In genomic region chr20:1299522-1299921, GRCh38 we compare ENCODE assay signal across 8 cellular contexts. TPM values are rescaled to one million over a fixed set of nuclear protein-coding genes. Genes with fewer than 3 reads are reported as not detected.
DNase-seq lines count a peak whose midpoint lies in the region; ATAC-seq and TF ChIP-seq lines count a peak whose summit lies in the region.

No MANE protein-coding gene starts in this region.

- POLR2A ChIA-PET in activated CD4-positive, alpha-beta memory T cell treated with anti-CD3 and anti-CD28 coated beads, Interleukin-2, amount 10 ng/mL, durations not matched to agents 7 days and 5 days (lab: Charles Lee) = interaction anchor here (2.1 kb wide), 1 partner anchor 13 kb away, joined by 7 read pairs; no protein-coding TSS in a partner anchor

- H3K9me3 Mint-ChIP-seq in natural killer cell treated with Interleukin-12 subunit alpha and Interleukin-12 subunit beta and Interleukin-15 and Interleukin-18, amount 100 ng/mL, for 72 hours = no peaks in the 10 kb centered on the region
- H3K9me3 Mint-ChIP-seq in natural killer cell = no peaks in the 10 kb centered on the region
- no peaks in the 10 kb centered on the region for H3K9me3 Mint-ChIP-seq in activated CD4-positive, alpha-beta memory T cell treated with anti-CD3 and anti-CD28 coated beads, Interleukin-2, amount 10 ng/mL, durations not matched to agents 7 days and 5 days

- DNase-seq in natural killer cell treated with Interleukin-12 subunit alpha and Interleukin-12 subunit beta and Interleukin-15 and Interleukin-18, amount 100 ng/mL, for 72 hours (ENCODE audit: low spot score) = peak; percentile 47
- no peak for DNase-seq in natural killer cell
- peak; percentile 47 for DNase-seq in activated CD4-positive, alpha-beta memory T cell treated with anti-CD3 and anti-CD28 coated beads, Interleukin-2, amount 10 ng/mL, durations not matched to agents 7 days and 5 days
- peak; percentile 68 for DNase-seq in iPS-NIHi7 (ENCODE audit: extremely low spot score)
- no peak for DNase-seq in NCI-H2227 treated with DMSO at 0.1 percent for 48 hours (lab: John Stamatoyannopoulos, UW)
- no peak for DNase-seq in CD1c-positive myeloid dendritic cell (ENCODE audit: extremely low spot score)

- no peak for TF ChIP-seq CTCF in natural killer cell (IDR thresholded peaks at IDR 0.05)

- no peak overlapping the region for H3K27ac Mint-ChIP-seq in natural killer cell treated with Interleukin-12 subunit alpha and Interleukin-12 subunit beta and Interleukin-15 and Interleukin-18, amount 100 ng/mL, for 72 hours
- H3K27ac Mint-ChIP-seq in natural killer cell = no peak overlapping the region
- H3K27ac Mint-ChIP-seq in activated CD4-positive, alpha-beta memory T cell treated with anti-CD3 and anti-CD28 coated beads, Interleukin-2, amount 10 ng/mL, durations not matched to agents 7 days and 5 days = no peak overlapping the region

- H3K4me3 Mint-ChIP-seq in natural killer cell treated with Interleukin-12 subunit alpha and Interleukin-12 subunit beta and Interleukin-15 and Interleukin-18, amount 100 ng/mL, for 72 hours = no peak overlapping the region
- H3K4me3 Mint-ChIP-seq in natural killer cell = no peak overlapping the region
- H3K4me3 Mint-ChIP-seq in activated CD4-positive, alpha-beta memory T cell treated with anti-CD3 and anti-CD28 coated beads, Interleukin-2, amount 10 ng/mL, durations not matched to agents 7 days and 5 days = no peak overlapping the region

- CTCF ChIA-PET in activated CD4-positive, alpha-beta memory T cell treated with anti-CD3 and anti-CD28 coated beads, Interleukin-2, amount 10 ng/mL, durations not matched to agents 7 days and 5 days (lab: Charles Lee) = no interaction called here

- intact Hi-C loops in natural killer cell (cut with micrococcal nuclease) = no loop called here

- H3K27me3 Mint-ChIP-seq in natural killer cell treated with Interleukin-12 subunit alpha and Interleukin-12 subunit beta and Interleukin-15 and Interleukin-18, amount 100 ng/mL, for 72 hours = no peaks in the 10 kb centered on the region
- H3K27me3 Mint-ChIP-seq in natural killer cell (ENCODE audit: low read depth in 2 of 2) = peaks cover 0 to 2% of the 10 kb centered on the region in 2 donors
- H3K27me3 Mint-ChIP-seq in activated CD4-positive, alpha-beta memory T cell treated with anti-CD3 and anti-CD28 coated beads, Interleukin-2, amount 10 ng/mL, durations not matched to agents 7 days and 5 days = no peaks in the 10 kb centered on the region

- H3K36me3 Mint-ChIP-seq in natural killer cell treated with Interleukin-12 subunit alpha and Interleukin-12 subunit beta and Interleukin-15 and Interleukin-18, amount 100 ng/mL, for 72 hours = no peaks in the 10 kb centered on the region
- H3K36me3 Mint-ChIP-seq in natural killer cell = no peaks in the 10 kb centered on the region
- no peaks in the 10 kb centered on the region for H3K36me3 Mint-ChIP-seq in activated CD4-positive, alpha-beta memory T cell treated with anti-CD3 and anti-CD28 coated beads, Interleukin-2, amount 10 ng/mL, durations not matched to agents 7 days and 5 days (ENCODE audit: low read depth)

- peaks cover 6 to 9% of the 10 kb centered on the region in 2 donors for H3K4me1 Mint-ChIP-seq in natural killer cell treated with Interleukin-12 subunit alpha and Interleukin-12 subunit beta and Interleukin-15 and Interleukin-18, amount 100 ng/mL, for 72 hours (ENCODE audit: low read depth in 2 of 2)
- peaks cover 7% of the 10 kb centered on the region in 2 donors for H3K4me1 Mint-ChIP-seq in natural killer cell
- peaks cover 21% of the 10 kb centered on the region for H3K4me1 Mint-ChIP-seq in activated CD4-positive, alpha-beta memory T cell treated with anti-CD3 and anti-CD28 coated beads, Interleukin-2, amount 10 ng/mL, durations not matched to agents 7 days and 5 days

- ATAC-seq in natural killer cell treated with Interleukin-12 subunit alpha and Interleukin-12 subunit beta and Interleukin-15 and Interleukin-18, amount 100 ng/mL, for 72 hours = no peak
- ATAC-seq in natural killer cell = no peak
- no peak for ATAC-seq in HG03460 (IDR thresholded peaks at IDR 0.05; ENCODE audit: unreplicated experiment)
- no peak for ATAC-seq in GM21447 (IDR thresholded peaks at IDR 0.05; ENCODE audit: unreplicated experiment)

RNA-seq across cellular contexts. Expression of gene SDCBP2, which starts 29.4 kb away (rescaled TPM):
- total RNA-seq in natural killer cell treated with Interleukin-12 subunit alpha and Interleukin-12 subunit beta and Interleukin-15 and Interleukin-18, amount 100 ng/mL, for 72 hours = 1 to 10 TPM in 1 of 2 donors, under 1 TPM in 1; 0.89 to 1.5 TPM
- total RNA-seq in natural killer cell = 1 to 10 TPM; 2.0 to 2.7 (median 2.6) TPM
- total RNA-seq in activated CD4-positive, alpha-beta memory T cell treated with anti-CD3 and anti-CD28 coated beads, Interleukin-2, amount 10 ng/mL, durations not matched to agents 7 days and 5 days = 1 to 10 TPM; 3.1 to 3.2 TPM

RNA-seq across cellular contexts. Expression of gene SNPH, which starts 33.4 kb away (rescaled TPM):
- 1 to 10 TPM; 1.5 to 1.9 TPM for total RNA-seq in natural killer cell treated with Interleukin-12 subunit alpha and Interleukin-12 subunit beta and Interleukin-15 and Interleukin-18, amount 100 ng/mL, for 72 hours
- total RNA-seq in natural killer cell = 1 to 10 TPM; 3.1 to 5.9 (median 5.8) TPM
- total RNA-seq in activated CD4-positive, alpha-beta memory T cell treated with anti-CD3 and anti-CD28 coated beads, Interleukin-2, amount 10 ng/mL, durations not matched to agents 7 days and 5 days = 1 to 10 TPM; 2.9 to 3.0 TPM

Comparison
In these comparisons a context has a peak if more than half of its experiments do, and no peak if none do; other contexts are left out.
1. DNase-seq: peak in natural killer cell treated with Interleukin-12 subunit alpha and Interleukin-12 subunit beta and Interleukin-15 and Interleukin-18, amount 100 ng/mL, for 72 hours (single experiment), activated CD4-positive, alpha-beta memory T cell treated with anti-CD3 and anti-CD28 coated beads, Interleukin-2, amount 10 ng/mL, durations not matched to agents 7 days and 5 days (single experiment) and iPS-NIHi7 (single experiment); none in natural killer cell (single experiment), NCI-H2227 treated with DMSO at 0.1 percent for 48 hours (single experiment) and CD1c-positive myeloid dendritic cell (single experiment).